In the genomic region with DNA sequence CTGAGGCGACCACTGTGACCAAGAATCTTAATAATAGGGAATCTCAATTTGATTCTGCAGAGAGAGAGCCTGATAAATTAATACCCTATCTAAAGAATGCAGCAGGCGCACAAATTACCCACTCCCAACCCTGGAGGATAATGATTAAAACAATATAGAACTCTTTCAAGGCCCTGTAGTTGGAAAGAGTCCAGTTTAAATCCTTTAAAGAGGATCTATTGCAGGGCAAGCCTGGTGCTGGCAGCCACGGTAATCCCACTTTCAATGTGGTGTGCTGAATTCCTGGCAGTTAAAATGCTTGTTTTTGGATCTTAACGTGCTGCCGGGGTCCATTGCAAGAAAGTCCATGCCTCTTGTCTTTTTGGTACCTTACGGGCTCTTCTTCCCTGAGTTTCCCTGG, we compare ENCODE assay signal across 18 cellular contexts. TPM values are rescaled to one million over a fixed set of nuclear protein-coding genes. Genes with fewer than 3 reads are reported as not detected.
DNase-seq lines count a peak whose midpoint lies in the region; ATAC-seq, FAIRE-seq and TF ChIP-seq lines count a peak whose summit lies in the region.
"Had no signal": no experiment of that assay in that cellular context is flagged by ENCODE, and none has a peak within 500 bp of the region (broad histone marks: within the 10 kb centered on the region; RNA-seq: fewer than 3 reads in every experiment).

No MANE protein-coding gene starts in this region.

- peak overlapping the region; percentile 9 to 43 for H3K27ac Mint-ChIP-seq in natural killer cell treated with Interleukin-12 subunit alpha and Interleukin-12 subunit beta and Interleukin-15 and Interleukin-18, amount 100 ng/mL, for 72 hours
- H3K27ac Mint-ChIP-seq: GM23338 had no signal

- POLR2A ChIA-PET in A673 (lab: Charles Lee; ENCODE audit: low non-redundant PET) = no interaction called here

- ATAC-seq in natural killer cell treated with Interleukin-12 subunit alpha and Interleukin-12 subunit beta and Interleukin-15 and Interleukin-18, amount 100 ng/mL, for 72 hours = no peak
- ATAC-seq in GM19463 (IDR thresholded peaks at IDR 0.05; ENCODE audit: unreplicated experiment) = no peak
- ATAC-seq in GM21515 (IDR thresholded peaks at IDR 0.05; ENCODE audit: unreplicated experiment) = no peak
- ATAC-seq: activated CD4-positive, CD25-positive, alpha-beta regulatory T cell treated with anti-CD3 and anti-CD28 coated beads, Interleukin-2, amount 50 U/mL, for 24 hours; esophagus mucosa; GM23338 had no signal

- H3K36me3 ChIP-seq in A673 (ENCODE audit: insufficient read depth, low read length, poor library complexity, severe bottlenecking) = no peaks in the 10 kb centered on the region
- H3K36me3 ChIP-seq in MG63 = peaks cover 29% of the 10 kb centered on the region
- H3K36me3 ChIP-seq in ascending aorta = peaks cover 0 to 6% of the 10 kb centered on the region in 2 donors
- H3K36me3 ChIP-seq: thyroid gland had no signal

- H3K4me1 Mint-ChIP-seq in natural killer cell treated with Interleukin-12 subunit alpha and Interleukin-12 subunit beta and Interleukin-15 and Interleukin-18, amount 100 ng/mL, for 72 hours (ENCODE audit: low read depth in 2 of 2) = peaks cover 51 to 60% of the 10 kb centered on the region in 2 donors

- no peak overlapping the region for H3K4me3 ChIP-seq in A673 (ENCODE audit: low read depth, low read length, poor library complexity, severe bottlenecking)
- H3K4me3 ChIP-seq in MG63 = no peak overlapping the region
- peak overlapping the region; percentile 5 to 18 for H3K4me3 ChIP-seq in ascending aorta
- H3K4me3 ChIP-seq: GM23338, thyroid gland had no signal

- H3K27ac ChIP-seq in A673 (ENCODE audit: low read depth, low read length, poor library complexity, severe bottlenecking) = no peak overlapping the region
- H3K27ac ChIP-seq in ascending aorta = no peak overlapping the region
- H3K27ac ChIP-seq: thyroid gland had no signal

- H3K4me3 Mint-ChIP-seq in natural killer cell treated with Interleukin-12 subunit alpha and Interleukin-12 subunit beta and Interleukin-15 and Interleukin-18, amount 100 ng/mL, for 72 hours = no peak overlapping the region
- H3K4me3 Mint-ChIP-seq: GM23338 had no signal

- H3K4me1 ChIP-seq in A673 (ENCODE audit: insufficient read depth, low read length, poor library complexity, severe bottlenecking) (peaks cover 26% of the 10 kb centered on the region), ascending aorta (peaks cover 0 to 45% of the 10 kb centered on the region in 2 donors)

- TF ChIP-seq CTCF in A673 (conservative IDR thresholded peaks at IDR 0.05; ENCODE audit: low read depth, low read length) (no peak), ascending aorta (IDR thresholded peaks at IDR 0.05) (no peak), D721Med (IDR thresholded peaks at IDR 0.05; ENCODE audit: insufficient read depth, missing control alignments) (no peak)

- no peaks in the 10 kb centered on the region for H3K27me3 ChIP-seq in A673 (replicated peaks; ENCODE audit: insufficient read depth, low read depth, low read length, poor library complexity)
- no peaks in the 10 kb centered on the region for H3K27me3 ChIP-seq in MG63
- no peaks in the 10 kb centered on the region for H3K27me3 ChIP-seq in ascending aorta
- H3K27me3 ChIP-seq: thyroid gland had no signal

- DNase-seq in A673 (ENCODE audit: low spot score) (peak; percentile 23), MG63 (peak; percentile 33), ascending aorta (ENCODE audit: low spot score in 2 of 2) (no peak), D721Med (ENCODE audit: insufficient read length, low spot score) (no peak), glomerular visceral epithelial cell (ENCODE audit: extremely low spot score) (no peak)
- DNase-seq in natural killer cell treated with Interleukin-12 subunit alpha and Interleukin-12 subunit beta and Interleukin-15 and Interleukin-18, amount 100 ng/mL, for 72 hours (ENCODE audit: low spot score) = no peak
- DNase-seq: amygdala; DMS153; kidney glomerular epithelial cell; NCI-H2107; NK-92 treated with Interleukin-12 subunit alpha and Interleukin-12 subunit beta, amount 100 ng/mL, for 24 hours; T-helper 1 cell had no signal

- intact Hi-C loops in A673 (cut with micrococcal nuclease; ENCODE audit: unreplicated experiment) (no loop called here), ascending aorta (cut with DNase I) (no loop called here)

- H3K27me3 Mint-ChIP-seq in natural killer cell treated with Interleukin-12 subunit alpha and Interleukin-12 subunit beta and Interleukin-15 and Interleukin-18, amount 100 ng/mL, for 72 hours = no peaks in the 10 kb centered on the region

- H3K36me3 Mint-ChIP-seq in natural killer cell treated with Interleukin-12 subunit alpha and Interleukin-12 subunit beta and Interleukin-15 and Interleukin-18, amount 100 ng/mL, for 72 hours = peaks cover 5% of the 10 kb centered on the region

- no peak for FAIRE-seq in D721Med (lab: Jason Lieb, UNC)

- H3K9me3 Mint-ChIP-seq in natural killer cell treated with Interleukin-12 subunit alpha and Interleukin-12 subunit beta and Interleukin-15 and Interleukin-18, amount 100 ng/mL, for 72 hours = no peaks in the 10 kb centered on the region

- BruUV-seq in A673 (replicated peaks; lab: Mats Ljungman, UMichigan) = no TSS peak

- CTCF ChIA-PET in A673 (lab: Charles Lee) = no interaction called here

- H3K9me3 ChIP-seq in A673 (ENCODE audit: low read depth, low read length, poor library complexity, severe bottlenecking) (no peaks in the 10 kb centered on the region), MG63 (no peaks in the 10 kb centered on the region), ascending aorta (no peaks in the 10 kb centered on the region)
- H3K9me3 ChIP-seq: thyroid gland had no signal

RNA-seq across cellular contexts. Expression of a gene that starts 20.5 kb away (rescaled TPM):
- total RNA-seq in A673 (2021) (129 and 144 TPM in 2 replicates), ascending aorta (47.0 TPM)
- total RNA-seq in MG63 (2014; rRNA removed; shearing (Covaris generic); ENCODE audit: low replicate concordance) = 67.5 and 72.8 TPM in 2 replicates
- 100 to 1,000 TPM; 114 to 120 TPM for total RNA-seq in natural killer cell treated with Interleukin-12 subunit alpha and Interleukin-12 subunit beta and Interleukin-15 and Interleukin-18, amount 100 ng/mL, for 72 hours

Comparison
In these comparisons a context has a peak if more than half of its experiments do, and no peak if none do; other contexts are left out.
1. DNase-seq: peak in A673 (single experiment) and MG63 (single experiment); none in ascending aorta (0 of 2), natural killer cell treated with Interleukin-12 subunit alpha and Interleukin-12 subunit beta and Interleukin-15 and Interleukin-18, amount 100 ng/mL, for 72 hours (single experiment), D721Med (single experiment) and glomerular visceral epithelial cell (single experiment).
2. H3K4me3 ChIP-seq: peak in ascending aorta (2 of 2); none in A673 (single experiment) and MG63 (single experiment).